In the genomic region with DNA sequence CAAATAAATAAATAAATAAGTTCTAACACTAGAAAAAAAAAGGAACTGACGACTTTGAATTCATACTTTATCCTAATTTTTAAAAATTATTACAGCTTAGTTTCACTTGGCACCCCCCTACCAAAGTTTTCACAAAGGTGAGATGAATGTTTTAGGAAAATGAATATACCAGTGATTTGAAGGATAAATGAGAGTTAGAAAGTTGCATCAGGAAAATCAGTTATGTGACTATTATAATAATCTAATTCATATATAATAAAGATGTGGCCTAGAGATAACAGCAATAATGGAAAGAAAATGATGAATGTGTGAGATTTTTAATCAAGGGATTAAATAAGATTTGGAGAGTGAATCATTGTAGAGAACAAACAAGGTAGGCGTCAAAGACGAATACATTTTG, we compare ENCODE assay signal across 27 cellular contexts.
"Had no signal": no experiment of that assay in that cellular context is flagged by ENCODE, and none has a peak within 500 bp of the region (broad histone marks: within the 10 kb centered on the region; RNA-seq: fewer than 3 reads in every experiment).

No MANE protein-coding gene starts in this region.

- FAIRE-seq: urothelium cell line had no signal

- H3K9me3 ChIP-seq: stomach, suprapubic skin, testis, thoracic aorta, thyroid gland, tibial artery, tibial nerve, transverse colon, upper lobe of left lung, upper lobe of right lung, uterus, vagina had no signal

- H3K9me3 Mint-ChIP-seq: stimulated activated memory B cell treated with anti-CD40 and anti-IgM and Interleukin-4, amounts not matched to agents 10 μg/mL and 1 μg/mL and 100 μg/mL, for 72 hours; type B pancreatic cell had no signal

- DNase-seq: stimulated activated CD4-positive, alpha-beta T cell treated with anti-CD3 and anti-CD28 coated beads, Interleukin-2, amount 100 ng/mL, for 48 hours; stimulated activated CD4-positive, alpha-beta T cell treated with anti-CD3 and anti-CD28 coated beads, Interleukin-4, amount 100 ng/mL, for 1 hour; stimulated activated CD4-positive, alpha-beta T cell treated with anti-CD3 and anti-CD28 coated beads, Interleukin-4, amount 100 ng/mL, for 24 hours; stimulated activated CD4-positive, alpha-beta T cell treated with anti-CD3 and anti-CD28 coated beads, Interleukin-4, amount 100 ng/mL, for 4 hours; stimulated activated CD8-positive, alpha-beta memory T cell treated with anti-CD3 and anti-CD28 coated beads, Interleukin-4, amount 100 ng/mL, for 48 hours; stimulated activated naive B cell treated with anti-CD40 and anti-IgM and Interleukin-4, amounts not matched to agents 10 μg/mL and 1 μg/mL and 100 μg/mL, for 72 hours; stimulated activated naive CD4-positive, alpha-beta T cell; stimulated activated naive CD4-positive, alpha-beta T cell treated with Interleukin-2 at 50 U/mL for 16 hours; stimulated activated naive CD8-positive, alpha-beta T cell treated with anti-CD3 and anti-CD28 coated beads, Interleukin-15, amount 100 ng/mL, for 72 hours; stimulated activated naive CD8-positive, alpha-beta T cell treated with anti-CD3 and anti-CD28 coated beads, Interleukin-15, Interleukin-2, amounts not matched to agents 100 U/mL and 50 U/mL, for 24 hours; stomach; substantia nigra; testis; thyroid gland; tibial artery; transverse colon; upper lobe of left lung; upper lobe of right lung; uterus had no signal

- H3K36me3 Mint-ChIP-seq: stimulated activated memory B cell treated with anti-CD40 and anti-IgM and Interleukin-4, amounts not matched to agents 10 μg/mL and 1 μg/mL and 100 μg/mL, for 72 hours; stimulated activated naive B cell treated with anti-CD40 and anti-IgM and Interleukin-4, amounts not matched to agents 10 μg/mL and 1 μg/mL and 100 μg/mL, for 72 hours; type B pancreatic cell had no signal

- ATAC-seq: stimulated activated memory B cell treated with anti-CD40 and anti-IgM and Interleukin-4, amounts not matched to agents 10 μg/mL and 1 μg/mL and 100 μg/mL, for 72 hours; stimulated activated naive B cell treated with anti-CD40 and anti-IgM and Interleukin-4, amounts not matched to agents 10 μg/mL and 1 μg/mL and 100 μg/mL, for 72 hours; stimulated activated naive CD8-positive, alpha-beta T cell treated with anti-CD3 and anti-CD28 coated beads, Interleukin-15, amount 100 ng/mL, for 72 hours; stimulated activated naive CD8-positive, alpha-beta T cell treated with anti-CD3 and anti-CD28 coated beads, Interleukin-15, Interleukin-2, amounts not matched to agents 100 U/mL and 50 U/mL, for 24 hours; upper lobe of right lung had no signal

- H3K4me3 Mint-ChIP-seq: stimulated activated memory B cell treated with anti-CD40 and anti-IgM and Interleukin-4, amounts not matched to agents 10 μg/mL and 1 μg/mL and 100 μg/mL, for 72 hours; stimulated activated naive B cell treated with anti-CD40 and anti-IgM and Interleukin-4, amounts not matched to agents 10 μg/mL and 1 μg/mL and 100 μg/mL, for 72 hours; stimulated activated naive CD8-positive, alpha-beta T cell treated with anti-CD3 and anti-CD28 coated beads, Interleukin-15, amount 100 ng/mL, for 72 hours; stimulated activated naive CD8-positive, alpha-beta T cell treated with anti-CD3 and anti-CD28 coated beads, Interleukin-15, Interleukin-2, amounts not matched to agents 100 ng/mL and 50 ng/mL, for 24 hours; type B pancreatic cell had no signal

- H3K27ac Mint-ChIP-seq: stimulated activated memory B cell treated with anti-CD40 and anti-IgM and Interleukin-4, amounts not matched to agents 10 μg/mL and 1 μg/mL and 100 μg/mL, for 72 hours; stimulated activated naive B cell treated with anti-CD40 and anti-IgM and Interleukin-4, amounts not matched to agents 10 μg/mL and 1 μg/mL and 100 μg/mL, for 72 hours; stimulated activated naive CD8-positive, alpha-beta T cell treated with anti-CD3 and anti-CD28 coated beads, Interleukin-15, amount 100 ng/mL, for 72 hours; stimulated activated naive CD8-positive, alpha-beta T cell treated with anti-CD3 and anti-CD28 coated beads, Interleukin-15, Interleukin-2, amounts not matched to agents 100 ng/mL and 50 ng/mL, for 24 hours; type B pancreatic cell had no signal

- H3K36me3 ChIP-seq: stomach, suprapubic skin, thoracic aorta, thyroid gland, tibial artery, tibial nerve, transverse colon, upper lobe of left lung, upper lobe of right lung, uterus, vagina had no signal

- H3K27ac ChIP-seq: stomach, suprapubic skin, testis, thoracic aorta, thyroid gland, tibial artery, tibial nerve, transverse colon, upper lobe of left lung, upper lobe of right lung, uterus, vagina had no signal

- H3K4me1 ChIP-seq: stomach, suprapubic skin, testis, tibial artery, tibial nerve, transverse colon, upper lobe of left lung, upper lobe of right lung, uterus, vagina had no signal

- H3K4me3 ChIP-seq: stomach, suprapubic skin, testis, thoracic aorta, thyroid gland, tibial artery, tibial nerve, transverse colon, upper lobe of left lung, upper lobe of right lung, uterus, vagina had no signal
